In genomic region chr20:49597825-49598395, GRCh38 we compare ENCODE assay signal across 28 cellular contexts. TPM values are rescaled to one million over a fixed set of nuclear protein-coding genes. Genes with fewer than 3 reads are reported as not detected.
DNase-seq lines count a peak whose midpoint lies in the region; ATAC-seq and TF ChIP-seq lines count a peak whose summit lies in the region.
"Had no signal": no experiment of that assay in that cellular context is flagged by ENCODE, and none has a peak within 500 bp of the region (broad histone marks: within the 10 kb centered on the region; RNA-seq: fewer than 3 reads in every experiment).

No MANE protein-coding gene starts in this region.

- peaks cover 58% of the 10 kb centered on the region for H3K4me1 Mint-ChIP-seq in stimulated activated naive CD8-positive, alpha-beta T cell treated with anti-CD3 and anti-CD28 coated beads, Interleukin-15, Interleukin-2, amounts not matched to agents 100 ng/mL and 50 ng/mL, for 24 hours (ENCODE audit: low read depth)
- peaks cover 57% of the 10 kb centered on the region for H3K4me1 Mint-ChIP-seq in T-helper 1 cell treated with Interleukin-12 subunit alpha and Interleukin-12 subunit beta and Interleukin-4 antibody, amounts not matched to agents 30 μg/mL and 1 μg/mL, for 36 hours (ENCODE audit: low read depth)
- H3K4me1 Mint-ChIP-seq in activated naive CD8-positive, alpha-beta T cell treated with anti-CD3 and anti-CD28 coated beads for 36 hours, result peaks cover 40% of the 10 kb centered on the region
- H3K4me1 Mint-ChIP-seq in natural killer cell, result peaks cover 33 to 37% of the 10 kb centered on the region in 2 donors

- no peaks in the 10 kb centered on the region for H3K27me3 Mint-ChIP-seq in stimulated activated naive CD8-positive, alpha-beta T cell treated with anti-CD3 and anti-CD28 coated beads, Interleukin-15, Interleukin-2, amounts not matched to agents 100 ng/mL and 50 ng/mL, for 24 hours
- H3K27me3 Mint-ChIP-seq in T-helper 1 cell treated with Interleukin-12 subunit alpha and Interleukin-12 subunit beta and Interleukin-4 antibody, amounts not matched to agents 30 μg/mL and 1 μg/mL, for 36 hours (ENCODE audit: low read depth), result no peaks in the 10 kb centered on the region
- peaks cover 7% of the 10 kb centered on the region for H3K27me3 Mint-ChIP-seq in activated naive CD8-positive, alpha-beta T cell treated with anti-CD3 and anti-CD28 coated beads for 36 hours
- peaks cover 3 to 6% of the 10 kb centered on the region in 2 donors for H3K27me3 Mint-ChIP-seq in natural killer cell (ENCODE audit: low read depth in 2 of 2)
- H3K27me3 Mint-ChIP-seq: progenitor cell of endocrine pancreas had no signal

- no peak overlapping the region for H2AFZ ChIP-seq in GM23248

- H3K36me3 Mint-ChIP-seq in stimulated activated naive CD8-positive, alpha-beta T cell treated with anti-CD3 and anti-CD28 coated beads, Interleukin-15, Interleukin-2, amounts not matched to agents 100 ng/mL and 50 ng/mL, for 24 hours (ENCODE audit: low read depth), result peaks cover 30% of the 10 kb centered on the region
- peaks cover 34% of the 10 kb centered on the region for H3K36me3 Mint-ChIP-seq in T-helper 1 cell treated with Interleukin-12 subunit alpha and Interleukin-12 subunit beta and Interleukin-4 antibody, amounts not matched to agents 30 μg/mL and 1 μg/mL, for 36 hours (ENCODE audit: low read depth)
- peaks cover 13% of the 10 kb centered on the region for H3K36me3 Mint-ChIP-seq in activated naive CD8-positive, alpha-beta T cell treated with anti-CD3 and anti-CD28 coated beads for 36 hours
- H3K36me3 Mint-ChIP-seq in natural killer cell, result no peaks in the 10 kb centered on the region
- H3K36me3 Mint-ChIP-seq: brain had no signal

- no peak overlapping the region for H3K4me3 ChIP-seq in GM23248
- H3K4me3 ChIP-seq: esophagus muscularis mucosa, left ventricle myocardium inferior, SJCRH30, transverse colon had no signal

- H3K9me2 ChIP-seq in GM23248 (ENCODE audit: insufficient read depth), result no peaks in the 10 kb centered on the region

- no peak overlapping the region for H3K4me2 ChIP-seq in GM23248 (ENCODE audit: unreplicated experiment)

- H3K4me1 ChIP-seq in GM23248 (ENCODE audit: insufficient read depth), result peaks cover 31% of the 10 kb centered on the region

- H3K4me3 Mint-ChIP-seq in stimulated activated naive CD8-positive, alpha-beta T cell treated with anti-CD3 and anti-CD28 coated beads, Interleukin-15, Interleukin-2, amounts not matched to agents 100 ng/mL and 50 ng/mL, for 24 hours, result no peak overlapping the region
- H3K4me3 Mint-ChIP-seq in T-helper 1 cell treated with Interleukin-12 subunit alpha and Interleukin-12 subunit beta and Interleukin-4 antibody, amounts not matched to agents 30 μg/mL and 1 μg/mL, for 36 hours, result peak overlapping the region; percentile 60
- H3K4me3 Mint-ChIP-seq in activated naive CD8-positive, alpha-beta T cell treated with anti-CD3 and anti-CD28 coated beads for 36 hours, result peak overlapping the region; percentile 9
- H3K4me3 Mint-ChIP-seq in natural killer cell, result no peak overlapping the region
- H3K4me3 Mint-ChIP-seq: brain had no signal

- H3K79me2 ChIP-seq in GM23248 (ENCODE audit: insufficient read depth), result no peaks in the 10 kb centered on the region

- intact Hi-C loops in natural killer cell (cut with micrococcal nuclease), result no loop called here

- H3K9ac ChIP-seq in GM23248, result no peak overlapping the region

- peaks cover 32% of the 10 kb centered on the region for H3F3A ChIP-seq in GM23248 (ENCODE audit: insufficient read depth)

- peak overlapping the region; percentile 99 for H3K27ac Mint-ChIP-seq in stimulated activated naive CD8-positive, alpha-beta T cell treated with anti-CD3 and anti-CD28 coated beads, Interleukin-15, Interleukin-2, amounts not matched to agents 100 ng/mL and 50 ng/mL, for 24 hours
- H3K27ac Mint-ChIP-seq in T-helper 1 cell treated with Interleukin-12 subunit alpha and Interleukin-12 subunit beta and Interleukin-4 antibody, amounts not matched to agents 30 μg/mL and 1 μg/mL, for 36 hours, result peak overlapping the region; percentile 91
- H3K27ac Mint-ChIP-seq in activated naive CD8-positive, alpha-beta T cell treated with anti-CD3 and anti-CD28 coated beads for 36 hours, result no peak overlapping the region
- H3K27ac Mint-ChIP-seq in natural killer cell, result no peak overlapping the region
- H3K27ac Mint-ChIP-seq: progenitor cell of endocrine pancreas had no signal

- H3K27me3 ChIP-seq in GM23248 (replicated peaks; ENCODE audit: insufficient read depth), result no peaks in the 10 kb centered on the region
- H3K27me3 ChIP-seq: esophagus muscularis mucosa, SJCRH30, transverse colon had no signal

- no peaks in the 10 kb centered on the region for H4K20me1 ChIP-seq in GM23248 (ENCODE audit: insufficient read depth)

- H3K9me3 Mint-ChIP-seq in stimulated activated naive CD8-positive, alpha-beta T cell treated with anti-CD3 and anti-CD28 coated beads, Interleukin-15, Interleukin-2, amounts not matched to agents 100 ng/mL and 50 ng/mL, for 24 hours, result no peaks in the 10 kb centered on the region
- no peaks in the 10 kb centered on the region for H3K9me3 Mint-ChIP-seq in T-helper 1 cell treated with Interleukin-12 subunit alpha and Interleukin-12 subunit beta and Interleukin-4 antibody, amounts not matched to agents 30 μg/mL and 1 μg/mL, for 36 hours
- H3K9me3 Mint-ChIP-seq in activated naive CD8-positive, alpha-beta T cell treated with anti-CD3 and anti-CD28 coated beads for 36 hours, result peaks cover 4% of the 10 kb centered on the region
- no peaks in the 10 kb centered on the region for H3K9me3 Mint-ChIP-seq in natural killer cell

- TF ChIP-seq CTCF in natural killer cell (IDR thresholded peaks at IDR 0.05), result no peak

- in situ Hi-C loops in GM23248 (cut with MboI), result no loop called here

- 97 to 99% methylated on average over 4 of the region's 4 CpGs for WGBS in GM23248 (ENCODE audit: low coverage in 1 of 2, low lambda C conversion rate in 2 of 2, missing lambda C conversion rate in 2 of 2), 2 experiments

- no peaks in the 10 kb centered on the region for H3K9me3 ChIP-seq in GM23248 (ENCODE audit: low read depth)
- H3K9me3 ChIP-seq: esophagus muscularis mucosa, left ventricle myocardium inferior, SJCRH30, transverse colon had no signal

- H3K27ac ChIP-seq in GM23248, result no peak overlapping the region
- H3K27ac ChIP-seq: left ventricle myocardium inferior, SJCRH30, WERI-Rb-1 had no signal

- ATAC-seq in stimulated activated naive CD8-positive, alpha-beta T cell treated with anti-CD3 and anti-CD28 coated beads, Interleukin-15, Interleukin-2, amounts not matched to agents 100 U/mL and 50 U/mL, for 24 hours, result no peak
- ATAC-seq in natural killer cell, result no peak
- ATAC-seq: sciatic nerve had no signal

- DNase-seq in stimulated activated naive CD8-positive, alpha-beta T cell treated with anti-CD3 and anti-CD28 coated beads, Interleukin-15, Interleukin-2, amounts not matched to agents 100 U/mL and 50 U/mL, for 24 hours, result no peak
- DNase-seq in activated naive CD8-positive, alpha-beta T cell treated with anti-CD3 and anti-CD28 coated beads for 36 hours, result no peak
- DNase-seq in natural killer cell (no peak), superior temporal gyrus (ENCODE audit: extremely low spot score) (no peak), GM23248 (no peak), dermis blood vessel endothelial cell (no peak)
- DNase-seq: activated CD4-positive, alpha-beta T cell treated with anti-CD3 and anti-CD28 coated beads, Interleukin-2, amount 50 U/mL, for 4 hours; activated gamma-delta T cell treated with Interleukin-2 at 50 U/mL for 16 hours; activated T-cell treated with anti-CD3 and anti-CD28 coated beads for 4 hours; amniotic stem cell; cerebellar nuclear complex; foreskin fibroblast; HCEC 1CT; islet precursor cell; left ventricle myocardium inferior; NCI-H1048; NCI-H446; NCI-H748 treated with DMSO at 0.1 percent for 48 hours; stimulated activated CD4-positive, alpha-beta T cell treated with anti-CD3 and anti-CD28 coated beads, Interleukin-4, amount 100 ng/mL, for 1 hour; transverse colon; WERI-Rb-1 had no signal

- H3K36me3 ChIP-seq in GM23248 (ENCODE audit: low read depth), result no peaks in the 10 kb centered on the region
- H3K36me3 ChIP-seq: esophagus muscularis mucosa, left ventricle myocardium inferior, SJCRH30, transverse colon, WERI-Rb-1 had no signal

RNA-seq across cellular contexts. Expression of gene PTGIS, which starts 30.0 kb away (rescaled TPM):
- under 1 TPM; 0.04 to 0.08 TPM for total RNA-seq in activated naive CD8-positive, alpha-beta T cell treated with anti-CD3 and anti-CD28 coated beads for 36 hours
- total RNA-seq in natural killer cell, result not detected
- total RNA-seq in GM23248 (2014; rRNA removed; shearing (Covaris generic)), result 178 and 192 TPM in 2 replicates
- polyA plus RNA-seq in GM23248 (2016; fragmentation: Nextera tagmentation; extraction: Ambion mirVana), result 109 and 114 TPM in 2 replicates
- total RNA-seq in dermis blood vessel endothelial cell, result 1.9 and 2.0 TPM in 2 replicates

Comparison
In these comparisons a context has a peak if more than half of its experiments do, and no peak if none do; other contexts are left out.
1. H3K27ac Mint-ChIP-seq: peak in stimulated activated naive CD8-positive, alpha-beta T cell treated with anti-CD3 and anti-CD28 coated beads, Interleukin-15, Interleukin-2, amounts not matched to agents 100 ng/mL and 50 ng/mL, for 24 hours (single experiment) and T-helper 1 cell treated with Interleukin-12 subunit alpha and Interleukin-12 subunit beta and Interleukin-4 antibody, amounts not matched to agents 30 μg/mL and 1 μg/mL, for 36 hours (single experiment); none in activated naive CD8-positive, alpha-beta T cell treated with anti-CD3 and anti-CD28 coated beads for 36 hours (single experiment) and natural killer cell (0 of 2).
2. H3K4me3 Mint-ChIP-seq: peak in T-helper 1 cell treated with Interleukin-12 subunit alpha and Interleukin-12 subunit beta and Interleukin-4 antibody, amounts not matched to agents 30 μg/mL and 1 μg/mL, for 36 hours (single experiment) and activated naive CD8-positive, alpha-beta T cell treated with anti-CD3 and anti-CD28 coated beads for 36 hours (single experiment); none in stimulated activated naive CD8-positive, alpha-beta T cell treated with anti-CD3 and anti-CD28 coated beads, Interleukin-15, Interleukin-2, amounts not matched to agents 100 ng/mL and 50 ng/mL, for 24 hours (single experiment) and natural killer cell (single experiment).
3. RNA of gene PTGIS, which starts 30.0 kb away (total RNA-seq): 178 to 192 TPM in GM23248; 1.9 to 2.0 TPM in dermis blood vessel endothelial cell, 0.04 to 0.08 TPM in activated naive CD8-positive, alpha-beta T cell treated with anti-CD3 and anti-CD28 coated beads for 36 hours and not detected in natural killer cell; every median in the first group is over 10 times any median in the second.